ENCODE assay signal across 1 cellular context in genomic region chr12:54036620-54037359, GRCh38.
A peak's percentile ranks its signal among the peaks of the same experiment; 100 is the strongest.
TF ChIP-seq lines count a peak whose summit lies in the region.

No MANE protein-coding gene starts in this region.

TF ChIP-seq in HEK293, 187 proteins besides CTCF, POLR2A, EP300 and RAD21 (continued from another document and continues in another):
- no peak for TF ChIP-seq ZNF488 (tag by site-specific recombination; IDR thresholded peaks at IDR 0.05)
- TF ChIP-seq ZNF280C (tag by site-specific recombination; IDR thresholded peaks at IDR 0.05) = no peak
- peak; percentile 96 for TF ChIP-seq SCRT2 (tag by site-specific recombination; IDR thresholded peaks at IDR 0.05)
- no peak for TF ChIP-seq ZNF155 (tag by site-specific recombination; IDR thresholded peaks at IDR 0.05)
- TF ChIP-seq ZNF571 (tag by site-specific recombination; IDR thresholded peaks at IDR 0.05) = no peak
- TF ChIP-seq KLF17 (tag by site-specific recombination; IDR thresholded peaks at IDR 0.05) = peak; percentile 85
- TF ChIP-seq ZNF335 (tag by site-specific recombination; conservative IDR thresholded peaks at IDR 0.05) = peak; percentile 97
- peak; percentile 54; the same call in 1 of the 2 replicates for TF ChIP-seq ZNF629 (tag by site-specific recombination; IDR thresholded peaks at IDR 0.05)
- TF ChIP-seq MYNN (tag by site-specific recombination; IDR thresholded peaks at IDR 0.05; ENCODE audit: borderline replicate concordance) = no peak
- TF ChIP-seq ZNF670 (tag by site-specific recombination; IDR thresholded peaks at IDR 0.05; ENCODE audit: low read depth) = no peak
- no peak for TF ChIP-seq ZNF776 (tag by site-specific recombination; IDR thresholded peaks at IDR 0.05; ENCODE audit: borderline replicate concordance)
- peak; percentile 94 for TF ChIP-seq ZBTB48 (tag by site-specific recombination; IDR thresholded peaks at IDR 0.05)
- TF ChIP-seq ZNF221 (tag by site-specific recombination; IDR thresholded peaks at IDR 0.05; ENCODE audit: borderline replicate concordance) = no peak
- peak; percentile 97 for TF ChIP-seq PRDM6 (tag by site-specific recombination; IDR thresholded peaks at IDR 0.05)
- no peak for TF ChIP-seq ZNF140 (tag by site-specific recombination; IDR thresholded peaks at IDR 0.05)
- 0 out of 2 replicates have a peak, but pooled peaks have one; percentile 15 for TF ChIP-seq KLF16 (tag by site-specific recombination; IDR thresholded peaks at IDR 0.05)
- TF ChIP-seq FEZF1 (tag by site-specific recombination; IDR thresholded peaks at IDR 0.05) = no peak
- TF ChIP-seq MZF1 (tag by site-specific recombination; IDR thresholded peaks at IDR 0.05; ENCODE audit: borderline replicate concordance) = no peak
- peak; percentile 98 for TF ChIP-seq ZNF600 (tag by site-specific recombination; IDR thresholded peaks at IDR 0.05)
- 0 out of 2 replicates have a peak, but pooled peaks have one; percentile 28 for TF ChIP-seq PRDM4 (tag by site-specific recombination; IDR thresholded peaks at IDR 0.05)
- no peak for TF ChIP-seq ZNF621 (tag by site-specific recombination; IDR thresholded peaks at IDR 0.05)
- TF ChIP-seq SCRT1 (tag by site-specific recombination; IDR thresholded peaks at IDR 0.05; ENCODE audit: borderline replicate concordance) = peak; percentile 88
- peak; percentile 67 for TF ChIP-seq SP7 (tag by site-specific recombination; IDR thresholded peaks at IDR 0.05)
- TF ChIP-seq ZNF394 (tag by site-specific recombination; IDR thresholded peaks at IDR 0.05; ENCODE audit: borderline replicate concordance) = peak; percentile 95
- peak; percentile 79; the same call in 1 of the 2 replicates for TF ChIP-seq ZSCAN30 (tag by site-specific recombination; IDR thresholded peaks at IDR 0.05)
- TF ChIP-seq OVOL3 (tag by site-specific recombination; IDR thresholded peaks at IDR 0.05) = no peak
- TF ChIP-seq ZNF626 (tag by site-specific recombination; IDR thresholded peaks at IDR 0.05) = no peak
- peak; percentile 22; the same call in 1 of the 2 replicates for TF ChIP-seq ZNF692 (tag by site-specific recombination; IDR thresholded peaks at IDR 0.05)
- no peak for TF ChIP-seq ZFP69B (tag by site-specific recombination; IDR thresholded peaks at IDR 0.05)
- TF ChIP-seq MEIS1 (CRISPR knock-in tag; IDR thresholded peaks at IDR 0.05; ENCODE audit: borderline replicate concordance) = no peak
- TF ChIP-seq PRDM1 (tag by site-specific recombination; IDR thresholded peaks at IDR 0.05) = no peak
- no peak for TF ChIP-seq ZNF544 (tag by site-specific recombination; IDR thresholded peaks at IDR 0.05)
- peak; percentile 98 for TF ChIP-seq ZBTB17 (tag by site-specific recombination; IDR thresholded peaks at IDR 0.05)
- TF ChIP-seq ZNF24 (tag by site-specific recombination; IDR thresholded peaks at IDR 0.05) = peak; percentile 48; the same call in 1 of the 2 replicates
- no peak for TF ChIP-seq ZNF341 (tag by site-specific recombination; IDR thresholded peaks at IDR 0.05; ENCODE audit: low read depth)
- TF ChIP-seq ZNF426 (tag by site-specific recombination; IDR thresholded peaks at IDR 0.05) = no peak
- TF ChIP-seq RBAK (tag by site-specific recombination; IDR thresholded peaks at IDR 0.05) = no peak
- TF ChIP-seq HOXA7 (CRISPR knock-in tag; IDR thresholded peaks at IDR 0.05; ENCODE audit: borderline replicate concordance) = no peak
- no peak for TF ChIP-seq ZNF350 (tag by site-specific recombination; IDR thresholded peaks at IDR 0.05)
- no peak for TF ChIP-seq ZNF202 (tag by site-specific recombination; IDR thresholded peaks at IDR 0.05; ENCODE audit: borderline replicate concordance)
- TF ChIP-seq ZBTB7A (tag by site-specific recombination; IDR thresholded peaks at IDR 0.05; ENCODE audit: low read depth) = no peak
- no peak for TF ChIP-seq ZNF16 (tag by site-specific recombination; IDR thresholded peaks at IDR 0.05; ENCODE audit: low read depth)
- TF ChIP-seq ZIC2 (tag by site-specific recombination; IDR thresholded peaks at IDR 0.05) = peak; percentile 94
- TF ChIP-seq ZNF660 (tag by site-specific recombination; IDR thresholded peaks at IDR 0.05) = peak; percentile 90
- no peak for TF ChIP-seq INSM2 (tag by site-specific recombination; IDR thresholded peaks at IDR 0.05)
- TF ChIP-seq ZNF558 (tag by site-specific recombination; IDR thresholded peaks at IDR 0.05) = no peak
- no peak for TF ChIP-seq KLF1 (tag by site-specific recombination; IDR thresholded peaks at IDR 0.05)
- TF ChIP-seq ZBTB21 (tag by site-specific recombination; IDR thresholded peaks at IDR 0.05) = no peak
- TF ChIP-seq ZFP3 (tag by site-specific recombination; IDR thresholded peaks at IDR 0.05; ENCODE audit: low read depth) = no peak
- no peak for TF ChIP-seq KLF7 (tag by site-specific recombination; IDR thresholded peaks at IDR 0.05; ENCODE audit: borderline replicate concordance)
- no peak for TF ChIP-seq ZNF132 (tag by site-specific recombination; IDR thresholded peaks at IDR 0.05; ENCODE audit: borderline replicate concordance)
- no peak for TF ChIP-seq ZSCAN18 (tag by site-specific recombination; IDR thresholded peaks at IDR 0.05)
- TF ChIP-seq ZNF704 (tag by site-specific recombination; IDR thresholded peaks at IDR 0.05) = no peak
- TF ChIP-seq ZNF2 (tag by site-specific recombination; IDR thresholded peaks at IDR 0.05) = peak; percentile 39; the same call in 1 of the 2 replicates
- TF ChIP-seq ZNF561 (tag by site-specific recombination; IDR thresholded peaks at IDR 0.05; ENCODE audit: borderline replicate concordance) = no peak
- no peak for TF ChIP-seq ZNF830 (tag by site-specific recombination; IDR thresholded peaks at IDR 0.05; ENCODE audit: low read depth)
- no peak for TF ChIP-seq ZNF146 (tag by site-specific recombination; IDR thresholded peaks at IDR 0.05)
- no peak for TF ChIP-seq ZFP41 (tag by site-specific recombination; IDR thresholded peaks at IDR 0.05; ENCODE audit: borderline replicate concordance)
- no peak for TF ChIP-seq ZNF133 (tag by site-specific recombination; IDR thresholded peaks at IDR 0.05)
- TF ChIP-seq ZNF785 (tag by site-specific recombination; IDR thresholded peaks at IDR 0.05) = no peak
- peak; percentile 97 for TF ChIP-seq ZNF423 (tag by site-specific recombination; IDR thresholded peaks at IDR 0.05)
- TF ChIP-seq KLF9 (tag by site-specific recombination; IDR thresholded peaks at IDR 0.05; ENCODE audit: low read depth) = 0 out of 2 replicates have a peak, but pooled peaks have one; percentile 14
- no peak for TF ChIP-seq ZNF529 (tag by site-specific recombination; IDR thresholded peaks at IDR 0.05; ENCODE audit: insufficient replicate concordance)
- TF ChIP-seq ZNF302 (tag by site-specific recombination; IDR thresholded peaks at IDR 0.05; ENCODE audit: low read depth) = no peak
- TF ChIP-seq ZNF658 (tag by site-specific recombination; IDR thresholded peaks at IDR 0.05) = no peak
